Comparison of ENCODE assay signal across 8 cellular contexts in genomic region chr4:102430511-102430910, GRCh38.
A peak's percentile ranks its signal among the peaks of the same experiment; 100 is the strongest.
DNase-seq lines count a peak whose midpoint lies in the region; ATAC-seq and TF ChIP-seq lines count a peak whose summit lies in the region.

No MANE protein-coding gene starts in this region.

- H3K9me3 ChIP-seq in iPS-15b (ENCODE audit: control insufficient read depth, insufficient read depth, low read length) = no peaks in the 10 kb centered on the region

- peaks cover 11% of the 10 kb centered on the region for H3K4me1 Mint-ChIP-seq in activated CD8-positive, alpha-beta T cell treated with anti-CD3 and anti-CD28 coated beads for 36 hours (ENCODE audit: low read depth)

- ATAC-seq in GM21576 (IDR thresholded peaks at IDR 0.05; ENCODE audit: unreplicated experiment) = peak; percentile 3
- no peak for ATAC-seq in activated CD8-positive, alpha-beta T cell treated with anti-CD3 and anti-CD28 coated beads for 36 hours

- H3K4me3 ChIP-seq in AG09309 (ENCODE audit: control insufficient read depth, low read depth, low read length) = peak overlapping the region; percentile 45
- H3K4me3 ChIP-seq in iPS-15b (ENCODE audit: low read depth, low read length) = peak overlapping the region; percentile 50

- POLR2A ChIA-PET in activated CD8-positive, alpha-beta T cell treated with anti-CD3 and anti-CD28 coated beads for 36 hours (lab: Charles Lee) = interaction anchor here (1.4 kb wide), 2 partner anchors 15 to 85 kb away, joined by 3 to 12 read pairs; partner anchors contain the start of gene SLC39A8

- peaks cover 3% of the 10 kb centered on the region for H3K9me3 Mint-ChIP-seq in activated CD8-positive, alpha-beta T cell treated with anti-CD3 and anti-CD28 coated beads for 36 hours

- intact Hi-C loops in activated CD8-positive, alpha-beta T cell treated with anti-CD3 and anti-CD28 coated beads for 36 hours (cut with micrococcal nuclease) = loop anchor here (2.0 to 10.0 kb wide), 4 partner anchors 86 to 664 kb away; partner anchors contain the start of genes BDH2 and SLC39A8

- H3K27ac Mint-ChIP-seq in activated CD8-positive, alpha-beta T cell treated with anti-CD3 and anti-CD28 coated beads for 36 hours = peak overlapping the region; percentile 88

- H3K9ac ChIP-seq in iPS-15b (ENCODE audit: low read depth, low read length) = peak overlapping the region; percentile 26

- no peak for DNase-seq in AG09309 (ENCODE audit: low read depth)
- no peak for DNase-seq in activated CD8-positive, alpha-beta T cell treated with anti-CD3 and anti-CD28 coated beads for 36 hours
- DNase-seq in smooth muscle cell of the brain vasculature (ENCODE audit: low read depth, low spot score) = peak; percentile 20
- DNase-seq in ecto neural progenitor cell (ENCODE audit: low spot score) = no peak
- DNase-seq in activated CD4-positive, alpha-beta T cell treated with anti-CD3 and anti-CD28 coated beads, Interleukin-2, amount 50 U/mL, for 1 hour = no peak
- no peak for DNase-seq in HuH-7 (ENCODE audit: low spot score)

- H3K27me3 ChIP-seq in iPS-15b (ENCODE audit: control insufficient read depth, insufficient read depth, low read length) = no peaks in the 10 kb centered on the region

- no peak for TF ChIP-seq CTCF in AG09309 (IDR thresholded peaks at IDR 0.05; ENCODE audit: control insufficient read depth, insufficient read depth, low read depth, low read length, missing control alignments)
- no peak for TF ChIP-seq CTCF in activated CD8-positive, alpha-beta T cell treated with anti-CD3 and anti-CD28 coated beads for 36 hours (IDR thresholded peaks at IDR 0.05)

- H3K4me1 ChIP-seq in iPS-15b (ENCODE audit: control insufficient read depth, insufficient read depth, low read length) = peaks cover 4% of the 10 kb centered on the region

- H3K36me3 Mint-ChIP-seq in activated CD8-positive, alpha-beta T cell treated with anti-CD3 and anti-CD28 coated beads for 36 hours (ENCODE audit: low read depth) = peaks cover 6% of the 10 kb centered on the region

- CTCF ChIA-PET in activated CD8-positive, alpha-beta T cell treated with anti-CD3 and anti-CD28 coated beads for 36 hours (lab: Charles Lee) = interaction anchor here (0.6 to 2.1 kb wide), 28 partner anchors 9 to 1839 kb away, joined by 3 to 13 read pairs (median 3); partner anchors contain the start of genes BDH2, MANBA and SLC39A8

- no peaks in the 10 kb centered on the region for H3K27me3 Mint-ChIP-seq in activated CD8-positive, alpha-beta T cell treated with anti-CD3 and anti-CD28 coated beads for 36 hours

- H3K4me3 Mint-ChIP-seq in activated CD8-positive, alpha-beta T cell treated with anti-CD3 and anti-CD28 coated beads for 36 hours = peak overlapping the region; percentile 84

- no peaks in the 10 kb centered on the region for H3K36me3 ChIP-seq in iPS-15b (ENCODE audit: control insufficient read depth, insufficient read depth, low read length)
